ENCODE assay signal across 9 cellular contexts in genomic region chr3:127786358-127787070, GRCh38. TPM values are rescaled to one million over a fixed set of nuclear protein-coding genes. Genes with fewer than 3 reads are reported as not detected.
A peak's percentile ranks its signal among the peaks of the same experiment; 100 is the strongest.
DNase-seq lines count a peak whose midpoint lies in the region; ATAC-seq lines count a peak whose summit lies in the region.
"Had no signal": no experiment of that assay in that cellular context is flagged by ENCODE, and none has a peak within 500 bp of the region (broad histone marks: within the 10 kb centered on the region; RNA-seq: fewer than 3 reads in every experiment).

No MANE protein-coding gene starts in this region.

- no peak overlapping the region for H3K27ac ChIP-seq in BLaER1 treated with 17β-estradiol and CSF1 and Interleukin-3, amounts not matched to agents 10 nM and 100 nM
- H3K27ac ChIP-seq: brain microvascular endothelial cell had no signal

- no peaks in the 10 kb centered on the region for H3K9me3 ChIP-seq in BLaER1 treated with 17β-estradiol and CSF1 and Interleukin-3, amounts not matched to agents 10 nM and 100 nM (replicated peaks in 1 of 11)

- DNase-seq in NCI-H2196 (lab: John Stamatoyannopoulos, UW; ENCODE audit: unreplicated experiment) (peak; percentile 95), fibroblast of peridontal ligament (ENCODE audit: extremely low read depth) (peak; percentile 83), occipital lobe (lab: John Stamatoyannopoulos, UW) (peak; percentile 88), EL (no peak), RPMI8226 (no peak)
- no peak for DNase-seq in central memory CD4-positive, alpha-beta T cell
- DNase-seq: brain microvascular endothelial cell had no signal

- H3K4me3 ChIP-seq in BLaER1 treated with 17β-estradiol and CSF1 and Interleukin-3, amounts not matched to agents 10 nM and 100 nM = no peak overlapping the region

- no peak overlapping the region for H3K9ac ChIP-seq in BLaER1 treated with 17β-estradiol and CSF1 and Interleukin-3, amounts not matched to agents 10 nM and 100 nM

- H3K27me3 ChIP-seq in BLaER1 treated with 17β-estradiol and CSF1 and Interleukin-3, amounts not matched to agents 10 nM and 100 nM = peaks cover 0 to 11% (median 0%) of the 10 kb centered on the region in 11 experiments; a peak in 3 of 22 replicates
- H3K27me3 ChIP-seq: brain microvascular endothelial cell had no signal

- H3K4me2 ChIP-seq in BLaER1 treated with 17β-estradiol and CSF1 and Interleukin-3, amounts not matched to agents 10 nM and 100 nM = peak overlapping the region; percentile 51 to 91 (median 79); a peak in 17 of 22 replicates

- no peak for ATAC-seq in HG03097 (IDR thresholded peaks at IDR 0.05; ENCODE audit: low FRiP score, unreplicated experiment)

- peaks cover 0 to 5% (median 0%) of the 10 kb centered on the region in 11 experiments; a peak in 1 of 22 replicates for H4K20me1 ChIP-seq in BLaER1 treated with 17β-estradiol and CSF1 and Interleukin-3, amounts not matched to agents 10 nM and 100 nM

- no peaks in the 10 kb centered on the region for H3K36me3 ChIP-seq in BLaER1 treated with 17β-estradiol and CSF1 and Interleukin-3, amounts not matched to agents 10 nM and 100 nM
- H3K36me3 ChIP-seq: brain microvascular endothelial cell had no signal

- H3K4me1 ChIP-seq in BLaER1 treated with 17β-estradiol and CSF1 and Interleukin-3, amounts not matched to agents 10 nM and 100 nM = peaks cover 35 to 59% (median 51%) of the 10 kb centered on the region in 10 experiments

RNA-seq across cellular contexts. Expression of gene MGLL, which starts 35.8 kb away (rescaled TPM):
- total RNA-seq in occipital lobe = 40.9 TPM

Comparison
In these comparisons a context has a peak if more than half of its experiments do, and no peak if none do; other contexts are left out.
1. DNase-seq: peak in NCI-H2196 (single experiment), fibroblast of peridontal ligament (single experiment) and occipital lobe (single experiment); none in EL (single experiment), central memory CD4-positive, alpha-beta T cell (single experiment) and RPMI8226 (single experiment).